In the genomic region with DNA sequence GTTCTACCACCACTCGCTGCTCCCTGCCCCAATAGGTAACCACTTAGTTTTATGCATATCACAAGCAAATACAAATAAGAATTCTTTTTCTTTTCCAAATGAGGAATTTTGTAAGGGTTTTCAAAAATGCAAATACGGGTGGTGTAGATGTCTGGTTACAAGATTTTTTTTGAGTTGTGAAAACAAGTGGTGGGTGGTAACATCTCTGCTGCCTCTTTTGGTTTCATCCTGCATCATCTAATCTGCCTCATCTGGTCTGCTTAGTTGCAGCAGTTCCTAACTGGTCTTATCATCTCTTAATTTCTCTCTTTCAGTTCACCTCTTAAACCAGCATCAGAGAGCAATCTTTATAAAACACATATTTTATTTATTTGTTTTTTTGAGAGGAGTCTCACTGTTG, we compare ENCODE assay signal across 15 cellular contexts. TPM values are rescaled to one million over a fixed set of nuclear protein-coding genes. Genes with fewer than 3 reads are reported as not detected.
A peak's percentile ranks its signal among the peaks of the same experiment; 100 is the strongest.
DNase-seq lines count a peak whose midpoint lies in the region; ATAC-seq and TF ChIP-seq lines count a peak whose summit lies in the region.
"Had no signal": no experiment of that assay in that cellular context is flagged by ENCODE, and none has a peak within 500 bp of the region (broad histone marks: within the 10 kb centered on the region; RNA-seq: fewer than 3 reads in every experiment).

No MANE protein-coding gene starts in this region.

- peaks cover 18 to 86% (median 56%) of the 10 kb centered on the region in 12 donors for H3K4me1 ChIP-seq in heart left ventricle

- ATAC-seq in GM19043 (IDR thresholded peaks at IDR 0.05; ENCODE audit: low read depth, unreplicated experiment): peak; percentile 41
- ATAC-seq in HG03025 (IDR thresholded peaks at IDR 0.05; ENCODE audit: low FRiP score, unreplicated experiment): peak; percentile 36
- ATAC-seq in heart left ventricle: no peak

- no peak overlapping the region for H3K27ac ChIP-seq in heart left ventricle
- H3K27ac ChIP-seq: SK-N-MC had no signal

- H3K4me3 ChIP-seq in GM08714 (ENCODE audit: low read length): peak overlapping the region; percentile 33; the same call in 1 of the 2 replicates
- no peak overlapping the region for H3K4me3 ChIP-seq in heart left ventricle
- H3K4me3 ChIP-seq: SK-N-MC had no signal

- intact Hi-C loops in activated CD4-positive, alpha-beta memory T cell treated with anti-CD3 and anti-CD28 coated beads for 36 hours (cut with micrococcal nuclease): loop anchor here (1.0 kb wide), 1 partner anchor 11 kb away; no protein-coding TSS in a partner anchor
- intact Hi-C loops in heart left ventricle (cut with DNase I): loop anchor here in 2 of 10 donors (10.0 kb wide), 2 partner anchors 59 to 429 kb away; no protein-coding TSS in a partner anchor

- H3K4me1 Mint-ChIP-seq in activated CD4-positive, alpha-beta memory T cell treated with anti-CD3 and anti-CD28 coated beads for 36 hours (ENCODE audit: low read depth): peaks cover 82% of the 10 kb centered on the region

- 90 to 93% (median 91%) methylated on average over 2 of the region's 2 CpGs for WGBS in heart left ventricle, 4 donors

- H3K36me3 Mint-ChIP-seq in activated CD4-positive, alpha-beta memory T cell treated with anti-CD3 and anti-CD28 coated beads for 36 hours: peaks cover 66% of the 10 kb centered on the region

- peak overlapping the region; percentile 86 for H3K27ac Mint-ChIP-seq in activated CD4-positive, alpha-beta memory T cell treated with anti-CD3 and anti-CD28 coated beads for 36 hours

- no peaks in the 10 kb centered on the region for H3K27me3 Mint-ChIP-seq in activated CD4-positive, alpha-beta memory T cell treated with anti-CD3 and anti-CD28 coated beads for 36 hours

- CTCF ChIA-PET in activated CD4-positive, alpha-beta memory T cell treated with anti-CD3 and anti-CD28 coated beads for 36 hours (lab: Charles Lee): interaction anchor here (2.0 kb wide), 1 partner anchor 120 kb away, joined by 4 read pairs; no protein-coding TSS in a partner anchor

- TF ChIP-seq POLR2A in heart left ventricle (IDR thresholded peaks at IDR 0.05): no peak

- H3K9me3 Mint-ChIP-seq in activated CD4-positive, alpha-beta memory T cell treated with anti-CD3 and anti-CD28 coated beads for 36 hours: no peaks in the 10 kb centered on the region

- POLR2A ChIA-PET in activated CD4-positive, alpha-beta memory T cell treated with anti-CD3 and anti-CD28 coated beads for 36 hours (lab: Charles Lee): interaction anchor here (0.9 to 2.2 kb wide), 2 partner anchors 10 kb away, joined by 3 to 5 read pairs; no protein-coding TSS in a partner anchor

- H3K27me3 ChIP-seq in heart left ventricle: no peaks in the 10 kb centered on the region

- DNase-seq in activated CD4-positive, alpha-beta memory T cell treated with anti-CD3 and anti-CD28 coated beads for 36 hours: no peak
- DNase-seq in stimulated activated CD4-positive, alpha-beta T cell treated with anti-CD3 and anti-CD28 coated beads, Interleukin-4, amount 100 ng/mL, for 24 hours: no peak
- no peak for DNase-seq in stimulated activated CD4-positive, alpha-beta T cell treated with anti-CD3 and anti-CD28 coated beads, Interleukin-15, amount 100 ng/mL, for 24 hours
- no peak for DNase-seq in stimulated activated CD8-positive, alpha-beta memory T cell treated with anti-CD3 and anti-CD28 coated beads, Interleukin-4, amount 100 ng/mL, for 48 hours
- DNase-seq in heart left ventricle: no peak
- DNase-seq: activated gamma-delta T cell treated with Interleukin-2 at 50 U/mL for 16 hours, DND-41, NCI-H187 treated with DMSO at 0.1 percent for 48 hours, posterior cingulate gyrus had no signal

- peaks cover 0 to 88% (median 71%) of the 10 kb centered on the region in 9 donors for H3K36me3 ChIP-seq in heart left ventricle

- no peak for TF ChIP-seq CTCF in heart left ventricle (IDR thresholded peaks at IDR 0.05)

- H3K4me3 Mint-ChIP-seq in activated CD4-positive, alpha-beta memory T cell treated with anti-CD3 and anti-CD28 coated beads for 36 hours: peak overlapping the region; percentile 55

- H3K9me3 ChIP-seq in heart left ventricle: no peaks in the 10 kb centered on the region

RNA-seq across cellular contexts. Expression of a gene that starts 5.3 kb away (rescaled TPM):
- total RNA-seq in activated CD4-positive, alpha-beta memory T cell treated with anti-CD3 and anti-CD28 coated beads for 36 hours: 10 to 100 TPM; 36.5 to 38.6 TPM
- 10 to 100 TPM; 25.4 to 42.0 (median 36.1) TPM for total RNA-seq in heart left ventricle
- 10 to 100 TPM; 13.7 to 23.8 TPM for polyA plus RNA-seq in heart left ventricle

RNA-seq across cellular contexts. Expression of a gene that starts 30.7 kb away (rescaled TPM):
- 100 to 1,000 TPM; 116 to 119 TPM for total RNA-seq in activated CD4-positive, alpha-beta memory T cell treated with anti-CD3 and anti-CD28 coated beads for 36 hours
- 10 to 100 TPM; 37.6 to 58.5 (median 53.0) TPM for total RNA-seq in heart left ventricle
- polyA plus RNA-seq in heart left ventricle: 10 to 100 TPM; 24.7 to 76.5 TPM

RNA-seq across cellular contexts. Expression of a gene that starts 31.1 kb away (rescaled TPM):
- 10 to 100 TPM; 52.7 to 56.6 TPM for total RNA-seq in activated CD4-positive, alpha-beta memory T cell treated with anti-CD3 and anti-CD28 coated beads for 36 hours
- 100 to 1,000 TPM in 6 of 9 donors, 10 to 100 TPM in 3; 71.0 to 144 (median 112) TPM for total RNA-seq in heart left ventricle
- polyA plus RNA-seq in heart left ventricle: 100 to 1,000 TPM; 110 to 132 TPM

RNA-seq across cellular contexts. Expression of a gene that starts 55.6 kb away (rescaled TPM):
- not detected for total RNA-seq in activated CD4-positive, alpha-beta memory T cell treated with anti-CD3 and anti-CD28 coated beads for 36 hours
- not detected for total RNA-seq in heart left ventricle
- not detected for polyA plus RNA-seq in heart left ventricle
- total RNA-seq: endothelial cell of umbilical vein had no signal
- polyA plus RNA-seq: endothelial cell of umbilical vein, keratinocyte had no signal

Comparison
In these comparisons a context has a peak if more than half of its experiments do, and no peak if none do; other contexts are left out.
1. ATAC-seq: peak in GM19043 (single experiment) and HG03025 (single experiment); none in heart left ventricle (0 of 4).